Comparison of ENCODE assay signal across 8 cellular contexts in the genomic region with DNA sequence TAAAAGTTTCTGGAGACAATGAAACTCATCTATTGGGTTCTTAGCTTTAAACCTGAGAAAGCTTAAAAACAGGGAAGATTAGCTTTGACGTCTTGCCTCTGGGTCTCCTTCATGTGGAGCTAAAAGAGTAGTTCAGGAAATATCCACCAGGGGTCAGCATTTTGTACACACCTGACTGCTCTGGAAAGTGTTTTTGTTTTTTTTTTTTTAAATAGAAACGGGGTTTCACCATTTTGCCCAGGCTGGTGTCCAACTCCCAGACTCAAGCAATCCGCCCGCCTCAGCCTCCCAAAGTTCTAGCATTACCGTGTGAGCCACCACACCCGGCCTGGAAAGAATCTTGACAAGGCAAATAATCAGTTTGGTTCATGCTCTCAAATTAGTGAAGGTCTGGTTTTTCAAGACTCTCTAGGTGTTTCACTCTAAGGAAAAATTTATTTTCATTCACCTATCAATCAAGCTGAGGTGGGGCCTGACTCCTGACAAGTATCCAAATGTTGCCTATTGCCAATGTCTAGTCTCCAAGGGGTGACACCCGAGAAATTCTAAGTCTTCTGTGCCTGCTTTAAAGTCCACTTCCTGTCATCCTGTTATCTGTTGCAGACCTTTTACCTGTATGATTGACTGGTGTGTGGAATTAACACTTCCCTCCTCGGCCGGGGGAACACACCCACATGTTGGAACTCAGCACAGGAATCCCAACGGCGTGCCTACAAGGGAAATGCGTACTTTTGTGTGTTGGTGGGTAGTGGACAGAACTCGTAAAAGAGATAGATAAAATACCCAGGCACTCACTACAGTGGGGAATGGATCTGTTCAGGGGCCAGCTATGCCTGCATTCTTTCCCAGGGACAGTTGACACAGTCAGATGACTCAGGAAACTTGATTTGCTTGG. TPM values are rescaled to one million over a fixed set of nuclear protein-coding genes. Genes with fewer than 3 reads are reported as not detected.
DNase-seq lines count a peak whose midpoint lies in the region; ATAC-seq and TF ChIP-seq lines count a peak whose summit lies in the region.

No MANE protein-coding gene starts in this region.

- H3K36me3 Mint-ChIP-seq in activated T-cell treated with anti-CD3 and anti-CD28 coated beads, Interleukin-2, amount 50 U/mL, for 4 hours (ENCODE audit: insufficient read depth) = no peaks in the 10 kb centered on the region

- H3K4me3 Mint-ChIP-seq in activated T-cell treated with anti-CD3 and anti-CD28 coated beads, Interleukin-2, amount 50 U/mL, for 4 hours = peak overlapping the region; percentile 58

- H3K9me3 ChIP-seq in neutrophil = no peaks in the 10 kb centered on the region

- DNase-seq in AG08395 (ENCODE audit: low spot score) (peak; percentile 65), GM12865 (ENCODE audit: low read depth) (peak; percentile 88), NOMO-1 (lab: John Stamatoyannopoulos, UW; ENCODE audit: unreplicated experiment in 2 of 2) (peak; percentile 27 to 78), fibroblast of pulmonary artery (ENCODE audit: low read depth) (peak; percentile 79)
- peak; percentile 20 for DNase-seq in activated T-cell treated with anti-CD3 and anti-CD28 coated beads, Interleukin-2, amount 50 U/mL, for 4 hours

- peaks cover 25% of the 10 kb centered on the region for H3K4me1 Mint-ChIP-seq in activated T-cell treated with anti-CD3 and anti-CD28 coated beads, Interleukin-2, amount 50 U/mL, for 4 hours (ENCODE audit: low read depth)

- H3K4me1 ChIP-seq in neutrophil (ENCODE audit: control insufficient read depth in 1 of 2, insufficient read depth in 1 of 2, low read depth in 1 of 2, low read length in 1 of 2) = peaks cover 11 to 20% of the 10 kb centered on the region in 2 experiments

- H3K27ac ChIP-seq in neutrophil = no peak overlapping the region

- no peak overlapping the region for H3K4me3 ChIP-seq in GM12865 (ENCODE audit: low read depth, low read length)
- no peak overlapping the region for H3K4me3 ChIP-seq in fibroblast of pulmonary artery (replicated peaks; ENCODE audit: low read depth, low read length)
- H3K4me3 ChIP-seq in neutrophil (ENCODE audit: low read depth in 1 of 2, low read length in 1 of 2) = no peak overlapping the region

- H3K9me3 Mint-ChIP-seq in activated T-cell treated with anti-CD3 and anti-CD28 coated beads, Interleukin-2, amount 50 U/mL, for 4 hours = no peaks in the 10 kb centered on the region

- no peaks in the 10 kb centered on the region for H3K27me3 Mint-ChIP-seq in activated T-cell treated with anti-CD3 and anti-CD28 coated beads, Interleukin-2, amount 50 U/mL, for 4 hours (ENCODE audit: low read depth)

- TF ChIP-seq CTCF in GM12865 (IDR thresholded peaks at IDR 0.05; ENCODE audit: insufficient read depth, low read depth, low read length, missing control alignments) (peak; percentile 66), fibroblast of pulmonary artery (IDR thresholded peaks at IDR 0.05; ENCODE audit: low read length, missing control alignments) (peak; percentile 78), neutrophil (IDR thresholded peaks at IDR 0.05) (peak; percentile 83)

- no peaks in the 10 kb centered on the region for H3K27me3 ChIP-seq in neutrophil

- peaks cover 16% of the 10 kb centered on the region for H3K36me3 ChIP-seq in neutrophil

- ATAC-seq in HG03521 (IDR thresholded peaks at IDR 0.05; ENCODE audit: unreplicated experiment) = peak; percentile 61
- ATAC-seq in activated T-cell treated with anti-CD3 and anti-CD28 coated beads, Interleukin-2, amount 50 U/mL, for 4 hours = peak; percentile 65 to 68
- ATAC-seq in GM18511 (IDR thresholded peaks at IDR 0.05; ENCODE audit: unreplicated experiment) = no peak

RNA-seq across cellular contexts. Expression of a gene that starts 11.3 kb away (rescaled TPM):
- 1 to 10 TPM; 1.2 to 2.5 (median 1.8) TPM for total RNA-seq in activated T-cell treated with anti-CD3 and anti-CD28 coated beads, Interleukin-2, amount 50 U/mL, for 4 hours

RNA-seq across cellular contexts. Expression of a gene that starts 35.1 kb away (rescaled TPM):
- total RNA-seq in activated T-cell treated with anti-CD3 and anti-CD28 coated beads, Interleukin-2, amount 50 U/mL, for 4 hours = 100 to 1,000 TPM; 155 to 172 (median 164) TPM

Comparison
In these comparisons a context has a peak if more than half of its experiments do, and no peak if none do; other contexts are left out.
1. DNase-seq: peak in every context shown above with its lines; median percentile 88 in GM12865; 79 in fibroblast of pulmonary artery; 65 in AG08395; 52 in NOMO-1; 20 in activated T-cell treated with anti-CD3 and anti-CD28 coated beads, Interleukin-2, amount 50 U/mL, for 4 hours.